8 cellular contexts compared by ENCODE assay signal in the genomic region with DNA sequence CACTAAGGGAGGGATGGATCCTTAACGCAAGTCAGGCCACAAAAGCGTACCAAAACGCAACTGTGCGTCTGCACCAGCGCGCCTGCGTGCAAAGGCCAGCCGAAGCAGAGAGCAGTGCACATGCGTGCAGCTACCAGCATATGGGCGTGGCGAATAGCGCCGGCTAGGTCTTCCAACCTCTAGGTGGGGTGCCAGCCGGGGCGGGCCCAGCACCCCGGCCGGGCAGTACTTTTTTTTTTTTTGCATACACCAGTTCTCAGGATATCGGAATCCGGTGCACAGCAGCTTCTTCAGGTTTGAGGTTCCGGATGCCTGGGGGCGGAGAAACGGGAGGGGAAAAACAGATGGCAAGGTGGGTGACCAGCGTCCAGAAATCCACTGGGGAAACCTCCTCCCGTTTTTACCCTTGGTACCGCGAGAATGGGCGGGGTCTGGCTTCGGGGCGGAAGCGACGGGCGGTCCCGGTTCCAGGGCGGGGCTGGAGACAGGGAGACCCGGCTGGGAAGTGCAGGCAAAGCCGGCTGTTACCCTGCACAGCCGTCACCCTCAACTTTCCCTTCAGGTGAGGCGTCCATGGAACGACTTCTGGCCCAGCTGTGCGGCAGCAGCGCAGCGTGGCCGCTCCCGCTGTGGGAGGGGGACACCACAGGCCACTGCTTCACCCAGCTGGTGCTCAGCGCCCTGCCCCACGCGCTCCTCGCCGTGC. TPM values are rescaled to one million over a fixed set of nuclear protein-coding genes. Genes with fewer than 3 reads are reported as not detected.
A peak's percentile ranks its signal among the peaks of the same experiment; 100 is the strongest.
DNase-seq lines count a peak whose midpoint lies in the region; ATAC-seq, FAIRE-seq and TF ChIP-seq lines count a peak whose summit lies in the region.

TSS of gene ABCC10 (plus strand) at position 136 of the 706 bp plus-strand sequence. CDS start at position 574, 438 bp downstream.

- H3K36me3 Mint-ChIP-seq in Caco-2 (ENCODE audit: insufficient read depth, unreplicated experiment) (peaks cover 22% of the 10 kb centered on the region), memory B cell (no peaks in the 10 kb centered on the region)

- H3K23ac ChIP-seq in H1 (ENCODE audit: insufficient read length) = no peak within 1 kb of the TSS

- peaks cover 7% of the 10 kb centered on the region for H3K23me2 ChIP-seq in H1 (ENCODE audit: low read depth, low read length)

- peak within 1 kb of the TSS; percentile 55; the same call in 1 of the 2 replicates for H3K27ac ChIP-seq in H1 (ENCODE audit: low read depth, low read length)

- TF ChIP-seq POLR2A in H1 (IDR thresholded peaks at IDR 0.05; ENCODE audit: control extremely low read depth in 1 of 2, low read depth in 2 of 2, low read length in 2 of 2) = peak in 1 of 2 experiments; percentile 47; a peak in 1 of 3 replicates

- H4K8ac ChIP-seq in H1 (ENCODE audit: extremely low read depth, insufficient read depth, low read length) = 0 out of 2 replicates have a peak within 1 kb of the TSS, but pooled peaks have one; percentile 30

- H4K20me1 ChIP-seq in H1 (replicated peaks in 1 of 2; ENCODE audit: control insufficient read depth in 1 of 2, insufficient read depth in 2 of 2, low read length in 2 of 2) = no peaks in the 10 kb centered on the region

- H3K18ac ChIP-seq in H1 (ENCODE audit: extremely low read depth, low read length) = peak within 1 kb of the TSS; percentile 97

- H3K4me3 ChIP-seq in Caco-2 (ENCODE audit: low read depth, low read length) (peak within 1 kb of the TSS; percentile 96), H1 (ENCODE audit: extremely low read depth in 1 of 4, insufficient read depth in 2 of 4, low read depth in 3 of 4, low read length in 4 of 4) (peak within 1 kb of the TSS; percentile 81 to 85 (median 84))

- ATAC-seq in GM21360 (IDR thresholded peaks at IDR 0.05; ENCODE audit: unreplicated experiment) (peak; percentile 86), memory B cell (ENCODE audit: low read depth) (peak; percentile 91)

- intact Hi-C loops in Caco-2 (cut with micrococcal nuclease; ENCODE audit: unreplicated experiment) = loop anchor here (5.0 kb wide), 1 partner anchor 35 kb away; no protein-coding TSS in a partner anchor

- H3K9me3 ChIP-seq in Caco-2 (no peaks in the 10 kb centered on the region), H1 (ENCODE audit: insufficient read depth in 2 of 2, low read depth in 1 of 2, low read length in 1 of 2) (peaks cover 0 to 4% of the 10 kb centered on the region in 2 experiments; a peak in 1 of 4 replicates)

- H3K9ac ChIP-seq in H1 (replicated peaks in 1 of 4; ENCODE audit: extremely low read depth in 1 of 4, low read depth in 3 of 4, low read length in 3 of 4) = peak within 1 kb of the TSS in 3 of 4 experiments; percentile 65 to 77 (median 69); a peak in 6 of 7 replicates

- BruUV-seq in Caco-2 (replicated peaks; lab: Mats Ljungman, UMichigan) = no TSS peak

- TF ChIP-seq EP300 in H1 (IDR thresholded peaks at IDR 0.05; ENCODE audit: borderline replicate concordance in 1 of 2, low read depth in 2 of 2, low read length in 2 of 2) = no peak

- H3K4ac ChIP-seq in H1 (replicated peaks; ENCODE audit: insufficient read length, low read depth, low read length) = no peak within 1 kb of the TSS

- H4K91ac ChIP-seq in H1 (replicated peaks; ENCODE audit: insufficient read length, low read length) = peak within 1 kb of the TSS; percentile 46

- H2BK120ac ChIP-seq in H1 (replicated peaks; ENCODE audit: low read depth, low read length) = no peak within 1 kb of the TSS

- H3K27me3 ChIP-seq in Caco-2 (replicated peaks; ENCODE audit: control insufficient read depth, insufficient read depth, low read length) = no peaks in the 10 kb centered on the region
- H3K27me3 ChIP-seq in H1 (replicated peaks in 1 of 4; ENCODE audit: control insufficient read depth in 3 of 4, extremely low read depth in 1 of 4, insufficient read depth in 3 of 4, low read length in 3 of 4) = no peaks in the 10 kb centered on the region

- H3K56ac ChIP-seq in H1 (replicated peaks; ENCODE audit: insufficient read length, low read depth, low read length) = peak within 1 kb of the TSS; percentile 67

- POLR2A ChIA-PET in Caco-2 (lab: Charles Lee) = interaction anchor here (0.6 to 1.0 kb wide), 5 partner anchors 37 to 1520 kb away, joined by 3 to 12 read pairs (median 3); no protein-coding TSS in a partner anchor
- POLR2A ChIA-PET in H1 (lab: Charles Lee; ENCODE audit: partially characterized antibody) = interaction anchor here (0.6 to 2.8 kb wide), 10 partner anchors 8 to 148 kb away, joined by 3 to 7 read pairs (median 3); partner anchors contain the start of genes LRRC73, POLH and XPO5

- H3K27me3 Mint-ChIP-seq in Caco-2 (ENCODE audit: insufficient read depth, unreplicated experiment) = no peaks in the 10 kb centered on the region
- H3K27me3 Mint-ChIP-seq in memory B cell = no peaks in the 10 kb centered on the region

- H3K4me1 ChIP-seq in Caco-2 = 0 out of 2 replicates have a peak, but pooled peaks cover 4% of the 10 kb centered on the region
- H3K4me1 ChIP-seq in H1 (replicated peaks in 1 of 4; ENCODE audit: control insufficient read depth in 3 of 4, insufficient read depth in 4 of 4, low read length in 3 of 4) = peaks cover 0 to 6% (median 2%) of the 10 kb centered on the region in 4 experiments; a peak in 2 of 7 replicates

- WGBS in H1 (ENCODE audit: extremely low coverage in 1 of 2, insufficient coverage in 1 of 2, insufficient read length in 1 of 2, insufficient replicate concordance in 2 of 2, low coverage in 1 of 2, low lambda C conversion rate in 2 of 2, missing lambda C conversion rate in 1 of 2), 2 experiments = 1% methylated on average over 38 of the region's 49 CpGs; no CpG with 5 or more reads in 1 of the 2 experiments

- H3K79me1 ChIP-seq in H1 (ENCODE audit: low read depth, low read length) = no peaks in the 10 kb centered on the region; the same call in 1 of the 2 replicates

- H3K4me1 Mint-ChIP-seq in Caco-2 (ENCODE audit: low read depth, unreplicated experiment) = peaks cover 11% of the 10 kb centered on the region
- H3K4me1 Mint-ChIP-seq in memory B cell = peaks cover 16% of the 10 kb centered on the region

- no peak within 1 kb of the TSS for H2BK20ac ChIP-seq in H1 (ENCODE audit: low read length)

- H2AK5ac ChIP-seq in H1 (ENCODE audit: low read depth, low read length) = no peak within 1 kb of the TSS

- FAIRE-seq in H1 (lab: Jason Lieb, UNC) = peak; percentile 75

- TF ChIP-seq CTCF in Caco-2 (IDR thresholded peaks at IDR 0.05; ENCODE audit: insufficient read depth in 1 of 2, low read depth in 1 of 2, low read length in 1 of 2, severe bottlenecking in 1 of 2, unreplicated experiment in 1 of 2) (peak; percentile 29 to 62), H1 (IDR thresholded peaks at IDR 0.05; ENCODE audit: control extremely low read depth in 1 of 3, insufficient read depth in 1 of 3, low read depth in 1 of 3, low read length in 3 of 3) (peak; percentile 2 to 29 (median 29); a peak in 3 of 4 replicates)

- H2AFZ ChIP-seq in H1 (ENCODE audit: low read length) = peak within 1 kb of the TSS; percentile 80

- H2BK12ac ChIP-seq in H1 (ENCODE audit: low read depth, low read length) = no peak within 1 kb of the TSS; the same call in 1 of the 2 replicates

- no peak for TF ChIP-seq RAD21 in H1 (IDR thresholded peaks at IDR 0.05 in 1 of 2, conservative IDR thresholded peaks at IDR 0.05 in 1 of 2; ENCODE audit: low read depth in 2 of 2, low read length in 2 of 2)

- H2BK5ac ChIP-seq in H1 (ENCODE audit: low read depth, low read length) = peak within 1 kb of the TSS; percentile 78

- peak; percentile 95 to 96 for DNase-seq in Caco-2
- peak; percentile 91 for DNase-seq in HT1080 (ENCODE audit: low read depth)
- peak; percentile 92 for DNase-seq in NOMO-1 treated with DMSO at 0.1 percent for 48 hours (lab: John Stamatoyannopoulos, UW; ENCODE audit: unreplicated experiment)
- peak; percentile 81 to 88 for DNase-seq in activated CD8-positive, alpha-beta memory T cell treated with anti-CD3 and anti-CD28 coated beads for 4 hours (ENCODE audit: low read depth in 2 of 2)
- peak; percentile 79 to 99 for DNase-seq in H1 (ENCODE audit: low read depth in 1 of 2, low spot score in 2 of 2)
- peak; percentile 85 to 92 for DNase-seq in memory B cell (ENCODE audit: low spot score in 2 of 2)
- DNase-seq in stimulated activated CD8-positive, alpha-beta memory T cell treated with anti-CD3 and anti-CD28 coated beads, Interleukin-12 subunit alpha, Interleukin-12 subunit beta, amount 100 ng/mL, for 24 hours (ENCODE audit: extremely low read depth) = peak; percentile 85

- peak within 1 kb of the TSS; percentile 85 for H3K4me3 Mint-ChIP-seq in Caco-2 (ENCODE audit: unreplicated experiment)
- H3K4me3 Mint-ChIP-seq in memory B cell = peak within 1 kb of the TSS; percentile 88

- peak within 1 kb of the TSS; percentile 80 for H3K27ac Mint-ChIP-seq in Caco-2 (ENCODE audit: unreplicated experiment)
- H3K27ac Mint-ChIP-seq in memory B cell = peak within 1 kb of the TSS; percentile 93

- H3K79me2 ChIP-seq in H1 (ENCODE audit: control insufficient read depth in 1 of 2, insufficient read depth in 2 of 2, low read length in 2 of 2) = peaks cover 0 to 9% of the 10 kb centered on the region in 2 experiments; a peak in 1 of 4 replicates

- H4K5ac ChIP-seq in H1 (ENCODE audit: insufficient read length, low read depth, low read length) = peak within 1 kb of the TSS; percentile 54

- H3K36me3 ChIP-seq in Caco-2 (ENCODE audit: control insufficient read depth, insufficient read depth, low read length) (peaks cover 2% of the 10 kb centered on the region; the same call in 1 of the 2 replicates), H1 (ENCODE audit: control insufficient read depth in 2 of 4, insufficient read depth in 4 of 4, low read length in 3 of 4) (peaks cover 0 to 4% (median 0%) of the 10 kb centered on the region in 4 experiments; a peak in 3 of 8 replicates)

- H3K4me2 ChIP-seq in H1 (ENCODE audit: insufficient read depth in 1 of 2, low read depth in 2 of 2, low read length in 2 of 2) = peak within 1 kb of the TSS; percentile 58 to 87

- H2BK15ac ChIP-seq in H1 (ENCODE audit: low read length) = peak within 1 kb of the TSS; percentile 73; the same call in 1 of the 2 replicates

- H3K9me3 Mint-ChIP-seq in Caco-2 (ENCODE audit: unreplicated experiment) (no peaks in the 10 kb centered on the region), memory B cell (no peaks in the 10 kb centered on the region)

- H3K14ac ChIP-seq in H1 (ENCODE audit: insufficient read length) = no peak within 1 kb of the TSS

- CTCF ChIA-PET in Caco-2 (lab: Charles Lee) (interaction anchor here (0.5 to 1.0 kb wide), 7 partner anchors 9 to 212 kb away, joined by 3 to 11 read pairs (median 3); partner anchors contain the start of genes POLH and XPO5), H1 (lab: Charles Lee; ENCODE audit: partially characterized antibody) (interaction anchor here (0.7 to 1.3 kb wide), 7 partner anchors 11 to 675 kb away, joined by 3 to 6 read pairs (median 4); no protein-coding TSS in a partner anchor)

RNA-seq across cellular contexts. Expression of gene ABCC10, which starts in this region (rescaled TPM):
- total RNA-seq in Caco-2 (2022) = 40.1 and 45.1 TPM in 2 replicates
- 8.4 and 11.7 TPM in 2 replicates for total RNA-seq in HT1080 (2014; rRNA removed; shearing (Covaris generic))
- 7.5 and 9.4 TPM in 2 replicates for polyA plus RNA-seq in HT1080 (2015; cell fraction: cytosol; rRNA removed)
- polyA plus RNA-seq in HT1080 (2015; cell fraction: nucleus; rRNA removed) = 31.0 and 37.8 TPM in 2 replicates
- total RNA-seq in H1 (2021; fragmentation: NEBNext Ultra II Directional; extraction: Animal tissue kit (Norgen Biotek cat#: 25700)) = 21.0 and 24.6 TPM in 2 replicates
- 15.5 and 22.3 TPM in 2 replicates for polyA plus RNA-seq in H1 (2011; rRNA removed)
- 13.9 TPM for polyA plus RNA-seq in H1 (2011; cell fraction: cytosol; rRNA removed)
- polyA plus RNA-seq in H1 (2011; cell fraction: nucleus; rRNA removed) = 52.6 TPM
- polyA plus RNA-seq in H1 (2012, experiment 1 of 2) = 15.1 to 19.4 TPM (median 15.8 TPM) in 4 replicates
- 16.5 TPM for polyA plus RNA-seq in H1 (2012, experiment 2 of 2)
- 20.3 TPM for polyA plus RNA-seq in H1 (2013, experiment 1 of 2)
- polyA plus RNA-seq in H1 (2013, experiment 2 of 2) = 19.2 TPM
- polyA minus RNA-seq in H1 (2011; rRNA and poly(A)+ RNA removed) = 10.9 and 14.8 TPM in 2 replicates
- polyA minus RNA-seq in H1 (2011; cell fraction: cytosol; rRNA and poly(A)+ RNA removed) = 11.5 TPM
- polyA minus RNA-seq in H1 (2011; cell fraction: nucleus; rRNA and poly(A)+ RNA removed) = 25.2 TPM

Comparison
In these comparisons a context has a peak if more than half of its experiments do, and no peak if none do; other contexts are left out.
1. Peak in every context shown above with its lines: DNase-seq, ATAC-seq, H3K4me3 ChIP-seq and H3K27ac ChIP-seq.